Comparison of ENCODE assay signal across 8 cellular contexts in genomic region chr6:41071923-41072835, GRCh38. TPM values are rescaled to one million over a fixed set of nuclear protein-coding genes. Genes with fewer than 3 reads are reported as not detected.
DNase-seq lines count a peak whose midpoint lies in the region; ATAC-seq lines count a peak whose summit lies in the region.

OARD1 (minus strand) TSS chr6:41072356; CDS start chr6:41071634, 722 bp downstream.

- H3K9me3 ChIP-seq in BLaER1 treated with 17β-estradiol and CSF1 and Interleukin-3, amounts not matched to agents 10 nM and 100 nM (replicated peaks in 1 of 11): no peaks in the 10 kb centered on the region

- peak; percentile 69 for ATAC-seq in GM19351 (IDR thresholded peaks at IDR 0.05; ENCODE audit: unreplicated experiment)
- peak; percentile 61 for ATAC-seq in HG03521 (IDR thresholded peaks at IDR 0.05; ENCODE audit: unreplicated experiment)
- ATAC-seq in left lobe of liver: peak; percentile 71

- peak within 1 kb of the TSS; percentile 83 to 97 (median 94) for H3K4me3 ChIP-seq in BLaER1 treated with 17β-estradiol and CSF1 and Interleukin-3, amounts not matched to agents 10 nM and 100 nM

- peaks cover 31 to 42% (median 36%) of the 10 kb centered on the region in 11 experiments; a peak in 21 of 22 replicates for H4K20me1 ChIP-seq in BLaER1 treated with 17β-estradiol and CSF1 and Interleukin-3, amounts not matched to agents 10 nM and 100 nM

- H3K27ac ChIP-seq in BLaER1 treated with 17β-estradiol and CSF1 and Interleukin-3, amounts not matched to agents 10 nM and 100 nM: peak within 1 kb of the TSS; percentile 96 to 99 (median 98)

- DNase-seq in NCI-H748 (lab: John Stamatoyannopoulos, UW; ENCODE audit: unreplicated experiment) (peak; percentile 100), dedifferentiated amniotic fluid mesenchymal stem cell (ENCODE audit: extremely low spot score) (peak; percentile 99), left lobe of liver (ENCODE audit: low spot score) (peak; percentile 100)
- DNase-seq in activated CD4-positive, alpha-beta T cell treated with anti-CD3 and anti-CD28 coated beads, Interleukin-2, amount 50 U/mL, for 1 hour: peak; percentile 100
- peak; percentile 99 to 100 for DNase-seq in stimulated activated CD4-positive, alpha-beta T cell treated with anti-CD3 and anti-CD28 coated beads, Interleukin-2, amount 100 ng/mL, for 48 hours

- H3K4me2 ChIP-seq in BLaER1 treated with 17β-estradiol and CSF1 and Interleukin-3, amounts not matched to agents 10 nM and 100 nM: peak within 1 kb of the TSS; percentile 88 to 97 (median 95)

- H3K4me1 ChIP-seq in BLaER1 treated with 17β-estradiol and CSF1 and Interleukin-3, amounts not matched to agents 10 nM and 100 nM: peaks cover 38 to 51% (median 42%) of the 10 kb centered on the region in 10 experiments

- no peaks in the 10 kb centered on the region for H3K27me3 ChIP-seq in BLaER1 treated with 17β-estradiol and CSF1 and Interleukin-3, amounts not matched to agents 10 nM and 100 nM

- H3K9ac ChIP-seq in BLaER1 treated with 17β-estradiol and CSF1 and Interleukin-3, amounts not matched to agents 10 nM and 100 nM: peak within 1 kb of the TSS; percentile 94 to 99 (median 99)

- H3K36me3 ChIP-seq in BLaER1 treated with 17β-estradiol and CSF1 and Interleukin-3, amounts not matched to agents 10 nM and 100 nM: peaks cover 10 to 50% (median 26%) of the 10 kb centered on the region in 11 experiments; a peak in 16 of 22 replicates

RNA-seq across cellular contexts. Expression of gene OARD1, which starts in this region (rescaled TPM):
- 22.4 TPM for total RNA-seq in left lobe of liver

Comparison
In these comparisons a context has a peak if more than half of its experiments do, and no peak if none do; other contexts are left out.
1. Peak in every context shown above with its lines: DNase-seq, ATAC-seq, H3K4me3 ChIP-seq and H3K27ac ChIP-seq.